9 cellular contexts compared by ENCODE assay signal in genomic region chr5:34684281-34684979, GRCh38. TPM values are rescaled to one million over a fixed set of nuclear protein-coding genes. Genes with fewer than 3 reads are reported as not detected.
DNase-seq lines count a peak whose midpoint lies in the region; ATAC-seq and TF ChIP-seq lines count a peak whose summit lies in the region.
"Had no signal": no experiment of that assay in that cellular context is flagged by ENCODE, and none has a peak within 500 bp of the region (broad histone marks: within the 10 kb centered on the region; RNA-seq: fewer than 3 reads in every experiment).

No MANE protein-coding gene starts in this region.

- no peak for TF ChIP-seq EP300 in stomach (IDR thresholded peaks at IDR 0.05)

- H3K36me3 ChIP-seq in stomach, result no peaks in the 10 kb centered on the region

- no peaks in the 10 kb centered on the region for H3K9me3 ChIP-seq in stomach

- H3K4me3 ChIP-seq in retinal pigment epithelial cell (ENCODE audit: low read length) (no peak overlapping the region), stomach (no peak overlapping the region)

- POLR2A ChIA-PET in activated CD4-positive, alpha-beta memory T cell treated with anti-CD3 and anti-CD28 coated beads for 36 hours (lab: Charles Lee), result no interaction called here
- POLR2A ChIA-PET in activated CD4-positive, alpha-beta memory T cell treated with anti-CD3 and anti-CD28 coated beads, Interleukin-2, amount 10 ng/mL, durations not matched to agents 7 days and 5 days (lab: Charles Lee), result no interaction called here

- H3K36me3 Mint-ChIP-seq in activated CD4-positive, alpha-beta memory T cell treated with anti-CD3 and anti-CD28 coated beads for 36 hours, result no peaks in the 10 kb centered on the region
- H3K36me3 Mint-ChIP-seq in activated CD4-positive, alpha-beta memory T cell treated with anti-CD3 and anti-CD28 coated beads, Interleukin-2, amount 10 ng/mL, durations not matched to agents 7 days and 5 days (ENCODE audit: low read depth), result no peaks in the 10 kb centered on the region

- TF ChIP-seq CTCF in retinal pigment epithelial cell (conservative IDR thresholded peaks at IDR 0.05; ENCODE audit: low read depth, low read length) (no peak), stomach (IDR thresholded peaks at IDR 0.05) (no peak)

- no peak for TF ChIP-seq POLR2A in stomach (IDR thresholded peaks at IDR 0.05)

- 43 to 56% (median 50%) methylated on average over 4 of the region's 4 CpGs for WGBS in stomach, 5 donors

- peaks cover 0 to 55% (median 32%) of the 10 kb centered on the region in 4 donors for H3K4me1 ChIP-seq in stomach

- CTCF ChIA-PET in activated CD4-positive, alpha-beta memory T cell treated with anti-CD3 and anti-CD28 coated beads for 36 hours (lab: Charles Lee), result no interaction called here
- CTCF ChIA-PET in activated CD4-positive, alpha-beta memory T cell treated with anti-CD3 and anti-CD28 coated beads, Interleukin-2, amount 10 ng/mL, durations not matched to agents 7 days and 5 days (lab: Charles Lee), result no interaction called here

- H3K9me3 Mint-ChIP-seq in activated CD4-positive, alpha-beta memory T cell treated with anti-CD3 and anti-CD28 coated beads for 36 hours, result no peaks in the 10 kb centered on the region
- H3K9me3 Mint-ChIP-seq in activated CD4-positive, alpha-beta memory T cell treated with anti-CD3 and anti-CD28 coated beads, Interleukin-2, amount 10 ng/mL, durations not matched to agents 7 days and 5 days, result no peaks in the 10 kb centered on the region

- peaks cover 4% of the 10 kb centered on the region for H3K27me3 Mint-ChIP-seq in activated CD4-positive, alpha-beta memory T cell treated with anti-CD3 and anti-CD28 coated beads for 36 hours
- H3K27me3 Mint-ChIP-seq in activated CD4-positive, alpha-beta memory T cell treated with anti-CD3 and anti-CD28 coated beads, Interleukin-2, amount 10 ng/mL, durations not matched to agents 7 days and 5 days, result no peaks in the 10 kb centered on the region

- no peak overlapping the region for H3K27ac Mint-ChIP-seq in activated CD4-positive, alpha-beta memory T cell treated with anti-CD3 and anti-CD28 coated beads for 36 hours
- no peak overlapping the region for H3K27ac Mint-ChIP-seq in activated CD4-positive, alpha-beta memory T cell treated with anti-CD3 and anti-CD28 coated beads, Interleukin-2, amount 10 ng/mL, durations not matched to agents 7 days and 5 days

- intact Hi-C loops in activated CD4-positive, alpha-beta memory T cell treated with anti-CD3 and anti-CD28 coated beads for 36 hours (cut with micrococcal nuclease), result no loop called here
- intact Hi-C loops in stomach (cut with DNase I; ENCODE audit: low total_unique reads), result no loop called here

- peaks cover 10% of the 10 kb centered on the region for H3K4me1 Mint-ChIP-seq in activated CD4-positive, alpha-beta memory T cell treated with anti-CD3 and anti-CD28 coated beads for 36 hours (ENCODE audit: low read depth)
- H3K4me1 Mint-ChIP-seq in activated CD4-positive, alpha-beta memory T cell treated with anti-CD3 and anti-CD28 coated beads, Interleukin-2, amount 10 ng/mL, durations not matched to agents 7 days and 5 days, result no peaks in the 10 kb centered on the region

- no peaks in the 10 kb centered on the region for H3K27me3 ChIP-seq in stomach

- peak overlapping the region in 1 of 5 donors; percentile 15 for H3K27ac ChIP-seq in stomach

- no peak for ATAC-seq in HG02763 (IDR thresholded peaks at IDR 0.05; ENCODE audit: unreplicated experiment)

- no peak overlapping the region for H3K4me3 Mint-ChIP-seq in activated CD4-positive, alpha-beta memory T cell treated with anti-CD3 and anti-CD28 coated beads for 36 hours
- H3K4me3 Mint-ChIP-seq in activated CD4-positive, alpha-beta memory T cell treated with anti-CD3 and anti-CD28 coated beads, Interleukin-2, amount 10 ng/mL, durations not matched to agents 7 days and 5 days, result no peak overlapping the region

- peak; percentile 36 for DNase-seq in activated CD4-positive, alpha-beta memory T cell treated with anti-CD3 and anti-CD28 coated beads for 36 hours
- DNase-seq in activated CD4-positive, alpha-beta memory T cell treated with anti-CD3 and anti-CD28 coated beads, Interleukin-2, amount 10 ng/mL, durations not matched to agents 7 days and 5 days, result no peak
- peak; percentile 94 for DNase-seq in NCI-H774 (lab: John Stamatoyannopoulos, UW)
- DNase-seq in fibroblast of peridontal ligament (ENCODE audit: extremely low read depth), result peak; percentile 55
- peak; percentile 89 for DNase-seq in retinal pigment epithelial cell (ENCODE audit: low read depth)
- DNase-seq in DMS79 (lab: John Stamatoyannopoulos, UW), result no peak
- no peak for DNase-seq in stomach
- DNase-seq: NCI-H2107 had no signal

RNA-seq across cellular contexts. Expression of gene RAI14, which starts 28.3 kb away (rescaled TPM):
- total RNA-seq in activated CD4-positive, alpha-beta memory T cell treated with anti-CD3 and anti-CD28 coated beads for 36 hours, result 1 to 10 TPM; 3.9 to 5.4 TPM
- total RNA-seq in activated CD4-positive, alpha-beta memory T cell treated with anti-CD3 and anti-CD28 coated beads, Interleukin-2, amount 10 ng/mL, durations not matched to agents 7 days and 5 days, result 1 to 10 TPM in 1 of 2 experiments, under 1 TPM in 1; 0.76 to 1.0 TPM
- 10 to 100 TPM; 20.5 to 62.4 (median 41.4) TPM for total RNA-seq in stomach
- 10 to 100 TPM in 2 of 3 donors, 1 to 10 TPM in 1; 5.1 to 20.7 (median 18.8) TPM for polyA plus RNA-seq in stomach

Comparison
In these comparisons a context has a peak if more than half of its experiments do, and no peak if none do; other contexts are left out.
1. DNase-seq: peak in activated CD4-positive, alpha-beta memory T cell treated with anti-CD3 and anti-CD28 coated beads for 36 hours (single experiment), NCI-H774 (single experiment), fibroblast of peridontal ligament (single experiment) and retinal pigment epithelial cell (single experiment); none in activated CD4-positive, alpha-beta memory T cell treated with anti-CD3 and anti-CD28 coated beads, Interleukin-2, amount 10 ng/mL, durations not matched to agents 7 days and 5 days (single experiment), DMS79 (single experiment) and stomach (single experiment).